ENCODE assay signal across 28 cellular contexts in the genomic region with DNA sequence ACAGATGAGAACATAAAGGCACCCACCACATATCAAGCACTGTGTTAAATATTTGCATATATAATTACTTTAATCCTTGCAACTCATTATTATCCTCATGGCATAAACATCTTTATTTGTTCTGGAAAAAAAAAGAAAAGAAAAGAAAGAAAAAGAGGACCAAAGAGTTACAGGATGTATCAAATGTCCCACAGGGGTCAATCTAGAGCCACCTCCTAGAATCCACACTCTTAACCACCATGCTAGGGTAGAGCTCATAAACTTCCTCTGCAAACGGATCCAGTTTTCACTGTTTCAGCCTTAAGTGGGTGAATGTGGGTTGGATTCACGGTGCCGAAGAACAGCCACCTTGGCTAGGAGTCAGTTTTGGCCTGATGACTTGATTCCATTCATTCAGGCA.
DNase-seq lines count a peak whose midpoint lies in the region; ATAC-seq, FAIRE-seq and TF ChIP-seq lines count a peak whose summit lies in the region.
"Had no signal": no experiment of that assay in that cellular context is flagged by ENCODE, and none has a peak within 500 bp of the region (broad histone marks: within the 10 kb centered on the region; RNA-seq: fewer than 3 reads in every experiment).

No MANE protein-coding gene starts in this region.

- H3K9me3 Mint-ChIP-seq in GM23338 = no peaks in the 10 kb centered on the region

- H3K27ac ChIP-seq in GM23338 (ENCODE audit: low read depth) (no peak overlapping the region), IMR-90 (ENCODE audit: insufficient read depth, low read length) (no peak overlapping the region), H1 (ENCODE audit: low read depth, low read length) (no peak overlapping the region), mesenchymal stem cell (ENCODE audit: low read length, poor library complexity, severe bottlenecking) (no peak overlapping the region), transverse colon (no peak overlapping the region)
- H3K27ac ChIP-seq: 22Rv1, A549, BLaER1 had no signal

- H3K27ac Mint-ChIP-seq in GM23338 = no peak overlapping the region
- H3K27ac Mint-ChIP-seq: CD14-positive monocyte; CD4-positive, alpha-beta memory T cell; CD4-positive, CD25-positive, alpha-beta regulatory T cell; CD8-positive, alpha-beta memory T cell had no signal

- no peak for FAIRE-seq in H1 (lab: Jason Lieb, UNC)
- FAIRE-seq: A549, GM12878, GM12892, GM18507 had no signal

- BruUV-seq in IMR-90 (replicated peaks; lab: Mats Ljungman, UMichigan) = no TSS peak

- H3K9me3 ChIP-seq in IMR-90 (ENCODE audit: control insufficient read depth, insufficient read depth, low read length) = no peaks in the 10 kb centered on the region
- no peaks in the 10 kb centered on the region for H3K9me3 ChIP-seq in H1 (ENCODE audit: insufficient read depth in 2 of 2, low read depth in 1 of 2, low read length in 1 of 2)
- no peaks in the 10 kb centered on the region for H3K9me3 ChIP-seq in mesenchymal stem cell (ENCODE audit: control insufficient read depth, low read length)
- no peaks in the 10 kb centered on the region for H3K9me3 ChIP-seq in transverse colon
- H3K9me3 ChIP-seq: A549, BE2C, BLaER1 had no signal

- H3K4me3 Mint-ChIP-seq in GM23338 = no peak overlapping the region
- H3K4me3 Mint-ChIP-seq: CD14-positive monocyte; CD4-positive, alpha-beta memory T cell; CD4-positive, CD25-positive, alpha-beta regulatory T cell; CD8-positive, alpha-beta memory T cell had no signal

- H4K5ac ChIP-seq in IMR-90 (ENCODE audit: low read depth, low read length) (no peak overlapping the region), H1 (ENCODE audit: insufficient read length, low read depth, low read length) (no peak overlapping the region)

- no CpG with 5 or more reads among the region's 3 CpGs for WGBS in IMR-90 (ENCODE audit: extremely low coverage in 2 of 2, insufficient read length in 1 of 2), 2 experiments
- 78% methylated on average over 3 of the region's 3 CpGs; no CpG with 5 or more reads in 1 of the 2 experiments for WGBS in H1 (ENCODE audit: extremely low coverage in 1 of 2, insufficient coverage in 1 of 2, insufficient read length in 1 of 2, insufficient replicate concordance in 2 of 2, low coverage in 1 of 2, low lambda C conversion rate in 2 of 2, missing lambda C conversion rate in 1 of 2), 2 experiments
- WGBS in mesenchymal stem cell = 87% methylated on average over 3 of the region's 3 CpGs
- WGBS in transverse colon (ENCODE audit: low coverage in 1 of 2), 2 donors = 62% methylated on average over 3 of the region's 3 CpGs; no CpG with 5 or more reads in 1 of the 2 donors

- H2AK5ac ChIP-seq in IMR-90 (ENCODE audit: low read depth, low read length) (no peak overlapping the region), H1 (ENCODE audit: low read depth, low read length) (no peak overlapping the region), mesenchymal stem cell (ENCODE audit: low read length, severe bottlenecking) (no peak overlapping the region)

- H4K91ac ChIP-seq in IMR-90 (ENCODE audit: insufficient read depth, low read depth, low read length) (no peak overlapping the region), H1 (replicated peaks; ENCODE audit: insufficient read length, low read length) (no peak overlapping the region), mesenchymal stem cell (ENCODE audit: low read length) (no peak overlapping the region)

- H4K8ac ChIP-seq in IMR-90 (ENCODE audit: low read depth in 2 of 2, low read length in 2 of 2) (no peak overlapping the region), H1 (ENCODE audit: extremely low read depth, insufficient read depth, low read length) (no peak overlapping the region), mesenchymal stem cell (ENCODE audit: low read length) (peak overlapping the region; percentile 67)

- no peaks in the 10 kb centered on the region for H3K79me2 ChIP-seq in GM23338 (replicated peaks; ENCODE audit: insufficient read depth)
- H3K79me2 ChIP-seq in H1 (ENCODE audit: control insufficient read depth in 1 of 2, insufficient read depth in 2 of 2, low read length in 2 of 2) = no peaks in the 10 kb centered on the region

- peak; percentile 19 to 22; a peak in 1 of 4 replicates for TF ChIP-seq CTCF in GM23338 (conservative IDR thresholded peaks at IDR 0.05; ENCODE audit: low read depth in 2 of 2)
- TF ChIP-seq CTCF in IMR-90 (conservative IDR thresholded peaks at IDR 0.05; ENCODE audit: low read depth, low read length) = no peak
- TF ChIP-seq CTCF in H1 (IDR thresholded peaks at IDR 0.05; ENCODE audit: control extremely low read depth in 1 of 3, insufficient read depth in 1 of 3, low read depth in 1 of 3, low read length in 3 of 3) = peak in 1 of 3 experiments; percentile 12; a peak in 1 of 4 replicates
- TF ChIP-seq CTCF in transverse colon (IDR thresholded peaks at IDR 0.05) = no peak

- no peaks in the 10 kb centered on the region for H3K23me2 ChIP-seq in H1 (ENCODE audit: low read depth, low read length)

- in situ Hi-C loops in IMR-90 (cut with MboI; ENCODE audit: low sequenced_read_pairs) = no loop called here
- in situ Hi-C loops in transverse colon (cut with MboI; ENCODE audit: low pct_ligation_motif_present in 1 of 4, low pct_unique_long_range_greater_than_20kb in 1 of 4, low sequenced_read_pairs in 3 of 4) = no loop called here

- intact Hi-C loops in IMR-90 (cut with micrococcal nuclease) = no loop called here
- intact Hi-C loops in transverse colon (cut with DNase I; ENCODE audit: low total_unique reads) = no loop called here

- H3K4me2 ChIP-seq in GM23338 (no peak overlapping the region), IMR-90 (ENCODE audit: low read depth, low read length) (no peak overlapping the region), H1 (ENCODE audit: insufficient read depth in 1 of 2, low read depth in 2 of 2, low read length in 2 of 2) (no peak overlapping the region), mesenchymal stem cell (ENCODE audit: low read length, poor library complexity, severe bottlenecking) (no peak overlapping the region)
- H3K4me2 ChIP-seq: A549, BLaER1 had no signal

- no peak overlapping the region for H2BK120ac ChIP-seq in IMR-90 (ENCODE audit: low read depth, low read length)
- H2BK120ac ChIP-seq in H1 (replicated peaks; ENCODE audit: low read depth, low read length) = no peak overlapping the region
- H2BK120ac ChIP-seq in mesenchymal stem cell (ENCODE audit: low read depth, low read length) = no peak overlapping the region

- no peaks in the 10 kb centered on the region for H3K79me1 ChIP-seq in IMR-90 (ENCODE audit: low read depth in 1 of 2, low read length in 2 of 2)
- H3K79me1 ChIP-seq in H1 (ENCODE audit: low read depth, low read length) = no peaks in the 10 kb centered on the region
- no peaks in the 10 kb centered on the region for H3K79me1 ChIP-seq in mesenchymal stem cell (replicated peaks; ENCODE audit: low read length, poor library complexity, severe bottlenecking)

- no peaks in the 10 kb centered on the region for H3K4me1 Mint-ChIP-seq in GM23338
- H3K4me1 Mint-ChIP-seq: CD14-positive monocyte; CD4-positive, alpha-beta memory T cell; CD4-positive, CD25-positive, alpha-beta regulatory T cell; CD8-positive, alpha-beta memory T cell had no signal

- H3K23ac ChIP-seq in IMR-90 (ENCODE audit: low read depth, low read length) (no peak overlapping the region), H1 (ENCODE audit: insufficient read length) (no peak overlapping the region), mesenchymal stem cell (ENCODE audit: low read length in 2 of 2) (no peak overlapping the region)

- H3K4ac ChIP-seq in IMR-90 (ENCODE audit: low read depth, low read length) = no peak overlapping the region
- no peak overlapping the region for H3K4ac ChIP-seq in H1 (replicated peaks; ENCODE audit: insufficient read length, low read depth, low read length)
- H3K4ac ChIP-seq in mesenchymal stem cell (ENCODE audit: low read depth in 1 of 2, low read length in 2 of 2) = no peak overlapping the region

- H2BK15ac ChIP-seq in IMR-90 (ENCODE audit: low read depth, low read length) = 0 out of 3 replicates have a peak overlapping the region, but pooled peaks have one; percentile 21
- no peak overlapping the region for H2BK15ac ChIP-seq in H1 (ENCODE audit: low read length)
- no peak overlapping the region for H2BK15ac ChIP-seq in mesenchymal stem cell (ENCODE audit: low read depth, poor library complexity, severe bottlenecking)

- H2AFZ ChIP-seq in GM23338 (no peak overlapping the region), IMR-90 (replicated peaks; ENCODE audit: low read length, poor library complexity) (no peak overlapping the region), H1 (ENCODE audit: low read length) (no peak overlapping the region), mesenchymal stem cell (ENCODE audit: low read depth, low read length) (no peak overlapping the region)

- H3K14ac ChIP-seq in IMR-90 (replicated peaks; ENCODE audit: low read depth, low read length) (no peak overlapping the region), H1 (ENCODE audit: insufficient read length) (no peak overlapping the region), mesenchymal stem cell (ENCODE audit: low read length in 2 of 2) (no peak overlapping the region)

- H3K9me1 ChIP-seq in IMR-90 (ENCODE audit: insufficient read depth, low read length) = no peaks in the 10 kb centered on the region

- H3F3A ChIP-seq in GM23338 (replicated peaks; ENCODE audit: low read depth) = no peaks in the 10 kb centered on the region

- no peak overlapping the region for H3K18ac ChIP-seq in IMR-90 (ENCODE audit: low read depth, low read length)
- no peak overlapping the region for H3K18ac ChIP-seq in H1 (ENCODE audit: extremely low read depth, low read length)
- no peak overlapping the region for H3K18ac ChIP-seq in mesenchymal stem cell (ENCODE audit: low read depth in 1 of 2, low read length in 2 of 2)

- no peak for ATAC-seq in GM23338
- no peak for ATAC-seq in IMR-90 (ENCODE audit: low read depth)
- ATAC-seq: A549, GM12878 had no signal

- no peaks in the 10 kb centered on the region for H3K27me3 Mint-ChIP-seq in GM23338 (ENCODE audit: insufficient read depth, low read depth, poor library complexity)
- H3K27me3 Mint-ChIP-seq: CD4-positive, alpha-beta memory T cell; CD4-positive, CD25-positive, alpha-beta regulatory T cell; CD8-positive, alpha-beta memory T cell had no signal

- no peak overlapping the region for H2BK5ac ChIP-seq in IMR-90 (ENCODE audit: low read depth, low read length, poor library complexity, severe bottlenecking)
- no peak overlapping the region for H2BK5ac ChIP-seq in H1 (ENCODE audit: low read depth, low read length)
- H2BK5ac ChIP-seq in mesenchymal stem cell (ENCODE audit: low read depth, low read length, poor library complexity, severe bottlenecking) = no peak overlapping the region

- DNase-seq in GM23338 (ENCODE audit: low spot score) = no peak
- DNase-seq in IMR-90 = no peak
- no peak for DNase-seq in H1 (ENCODE audit: low read depth in 1 of 2, low spot score in 2 of 2)
- DNase-seq in mesenchymal stem cell = no peak
- no peak for DNase-seq in occipital lobe (lab: John Stamatoyannopoulos, UW)
- no peak for DNase-seq in transverse colon
- no peak for DNase-seq in NCI-H1417 treated with DMSO at 0.1 percent for 48 hours (lab: John Stamatoyannopoulos, UW)
- no peak for DNase-seq in GM19238 (ENCODE audit: insufficient read length, low spot score)
- DNase-seq: BE2C; C1 segment of cervical spinal cord; CD4-positive, alpha-beta memory T cell; CD4-positive, CD25-positive, alpha-beta regulatory T cell; CD8-positive, alpha-beta memory T cell; COR-L47; DMS 273 treated with DMSO at 0.1 percent for 48 hours; DMS153; DMS53; DMS79; DND-41; EL; GDM1 had no signal

- dilution Hi-C loops in IMR-90 (cut with HindIII; ENCODE audit: low sequenced_read_pairs, unreplicated experiment) = no loop called here

- no peak for TF ChIP-seq POLR2A in IMR-90 (IDR thresholded peaks at IDR 0.05; ENCODE audit: low read depth, low read length)
- TF ChIP-seq POLR2A in H1 (IDR thresholded peaks at IDR 0.05; ENCODE audit: control extremely low read depth in 1 of 2, low read depth in 2 of 2, low read length in 2 of 2) = no peak
- TF ChIP-seq POLR2A in transverse colon (IDR thresholded peaks at IDR 0.05) = no peak

- no peak for TF ChIP-seq RAD21 in IMR-90 (IDR thresholded peaks at IDR 0.05; ENCODE audit: low read length)
- peak; percentile 15 to 29; a peak in 2 of 4 replicates for TF ChIP-seq RAD21 in H1 (IDR thresholded peaks at IDR 0.05 in 1 of 2, conservative IDR thresholded peaks at IDR 0.05 in 1 of 2; ENCODE audit: low read depth in 2 of 2, low read length in 2 of 2)

- H3K27me3 ChIP-seq in GM23338 (ENCODE audit: insufficient read depth) (no peaks in the 10 kb centered on the region), IMR-90 (ENCODE audit: control insufficient read depth, insufficient read depth, low read length) (no peaks in the 10 kb centered on the region), H1 (replicated peaks in 1 of 4; ENCODE audit: control insufficient read depth in 3 of 4, extremely low read depth in 1 of 4, insufficient read depth in 3 of 4, low read length in 3 of 4) (no peaks in the 10 kb centered on the region), mesenchymal stem cell (ENCODE audit: control insufficient read depth in 1 of 2, insufficient read depth in 1 of 2, low read length in 2 of 2) (no peaks in the 10 kb centered on the region), transverse colon (no peaks in the 10 kb centered on the region)
- H3K27me3 ChIP-seq: BE2C, BLaER1 had no signal

- no peak for TF ChIP-seq EP300 in H1 (IDR thresholded peaks at IDR 0.05; ENCODE audit: borderline replicate concordance in 1 of 2, low read depth in 2 of 2, low read length in 2 of 2)
- TF ChIP-seq EP300 in transverse colon (IDR thresholded peaks at IDR 0.05; ENCODE audit: low read depth) = no peak

- H3K4me1 ChIP-seq in GM23338 (ENCODE audit: insufficient read depth) (no peaks in the 10 kb centered on the region), IMR-90 (ENCODE audit: control insufficient read depth, insufficient read depth, low read length) (no peaks in the 10 kb centered on the region), H1 (replicated peaks in 1 of 4; ENCODE audit: control insufficient read depth in 3 of 4, insufficient read depth in 4 of 4, low read length in 3 of 4) (no peaks in the 10 kb centered on the region), mesenchymal stem cell (ENCODE audit: control insufficient read depth, insufficient read depth, low read depth, low read length) (peaks cover 4% of the 10 kb centered on the region), transverse colon (no peaks in the 10 kb centered on the region)
- H3K4me1 ChIP-seq: A549, BE2C, BLaER1 had no signal

- CTCF ChIA-PET in IMR-90 (lab: Yijun Ruan, JAX) (interaction anchor here (0.7 kb wide), 1 partner anchor 88 kb away, joined by 3 read pairs; no protein-coding TSS in a partner anchor), H1 (lab: Charles Lee; ENCODE audit: partially characterized antibody) (interaction anchor here (1.0 to 2.0 kb wide), 3 partner anchors 8 to 343 kb away, joined by 3 to 6 read pairs (median 3); no protein-coding TSS in a partner anchor)

- no peaks in the 10 kb centered on the region for H3K36me3 Mint-ChIP-seq in GM23338 (ENCODE audit: low read depth)
- H3K36me3 Mint-ChIP-seq: CD14-positive monocyte; CD4-positive, alpha-beta memory T cell; CD4-positive, CD25-positive, alpha-beta regulatory T cell; CD8-positive, alpha-beta memory T cell had no signal

- H4K20me1 ChIP-seq in GM23338 (replicated peaks; ENCODE audit: insufficient read depth) (no peaks in the 10 kb centered on the region), IMR-90 (ENCODE audit: insufficient read depth, low read length) (no peaks in the 10 kb centered on the region), H1 (replicated peaks in 1 of 2; ENCODE audit: control insufficient read depth in 1 of 2, insufficient read depth in 2 of 2, low read length in 2 of 2) (no peaks in the 10 kb centered on the region)
- H4K20me1 ChIP-seq: BLaER1 had no signal

- peaks cover 7% of the 10 kb centered on the region; the same call in 1 of the 2 replicates for H3K9me2 ChIP-seq in GM23338 (ENCODE audit: insufficient read depth)

- H3K56ac ChIP-seq in IMR-90 (ENCODE audit: extremely low read depth, insufficient read depth, low read length) (no peak overlapping the region), H1 (replicated peaks; ENCODE audit: insufficient read length, low read depth, low read length) (no peak overlapping the region)

- POLR2A ChIA-PET in IMR-90 (lab: Charles Lee; ENCODE audit: unreplicated experiment) (no interaction called here), H1 (lab: Charles Lee; ENCODE audit: partially characterized antibody) (no interaction called here)

- H3K4me3 ChIP-seq in GM23338 (no peak overlapping the region), IMR-90 (ENCODE audit: insufficient read depth, low read depth, low read length) (no peak overlapping the region), H1 (ENCODE audit: extremely low read depth in 1 of 4, insufficient read depth in 2 of 4, low read depth in 3 of 4, low read length in 4 of 4) (no peak overlapping the region), mesenchymal stem cell (ENCODE audit: insufficient read depth in 1 of 2, low read depth in 1 of 2, low read length in 2 of 2) (no peak overlapping the region), transverse colon (no peak overlapping the region)
- H3K4me3 ChIP-seq: A549, BLaER1, GM12878 had no signal

- H3K36me3 ChIP-seq in GM23338 (ENCODE audit: insufficient read depth) (no peaks in the 10 kb centered on the region), IMR-90 (ENCODE audit: control insufficient read depth, insufficient read depth, low read length) (no peaks in the 10 kb centered on the region), H1 (ENCODE audit: control insufficient read depth in 2 of 4, insufficient read depth in 4 of 4, low read length in 3 of 4) (no peaks in the 10 kb centered on the region; a peak in 1 of 8 replicates), mesenchymal stem cell (ENCODE audit: control insufficient read depth in 1 of 2, insufficient read depth in 2 of 2, low read depth in 1 of 2, low read length in 2 of 2) (no peaks in the 10 kb centered on the region), transverse colon (no peaks in the 10 kb centered on the region)
- H3K36me3 ChIP-seq: BE2C, BLaER1 had no signal

- H2BK12ac ChIP-seq in H1 (ENCODE audit: low read depth, low read length) (no peak overlapping the region), mesenchymal stem cell (ENCODE audit: low read length in 2 of 2) (no peak overlapping the region)

- no peak overlapping the region for H2AK9ac ChIP-seq in IMR-90 (replicated peaks; ENCODE audit: low read depth, low read length, poor library complexity)

- H3K9ac ChIP-seq in IMR-90 (ENCODE audit: low read depth, low read length) (no peak overlapping the region), H1 (replicated peaks in 1 of 4; ENCODE audit: extremely low read depth in 1 of 4, low read depth in 3 of 4, low read length in 3 of 4) (no peak overlapping the region), mesenchymal stem cell (ENCODE audit: low read length) (no peak overlapping the region)
- H3K9ac ChIP-seq: BLaER1 had no signal

- H2BK20ac ChIP-seq in IMR-90 (ENCODE audit: low read depth, low read length) (no peak overlapping the region), H1 (ENCODE audit: low read length) (no peak overlapping the region)

Comparison
In these comparisons a context has a peak if more than half of its experiments do, and no peak if none do; other contexts are left out.
1. CTCF ChIP-seq: peak in GM23338 (2 of 2); none in IMR-90 (single experiment) and transverse colon (0 of 5).